Comparison of ENCODE assay signal across 27 cellular contexts in genomic region chr13:78258304-78258703, GRCh38.
"Had no signal": no experiment of that assay in that cellular context is flagged by ENCODE, and none has a peak within 500 bp of the region (broad histone marks: within the 10 kb centered on the region; RNA-seq: fewer than 3 reads in every experiment).

No MANE protein-coding gene starts in this region.

- H3K4me1 ChIP-seq: esophagus muscularis mucosa, foreskin keratinocyte, gastroesophageal sphincter, heart left ventricle, parathyroid adenoma, right lobe of liver, suprapubic skin, upper lobe of right lung, uterus had no signal

- H3K4me3 ChIP-seq: coronary artery, esophagus muscularis mucosa, gastroesophageal sphincter, heart left ventricle, hepatocyte, lung, right lobe of liver, smooth muscle cell, suprapubic skin, transverse colon, upper lobe of right lung, uterus had no signal

- H3K79me2 ChIP-seq: hepatocyte, parathyroid adenoma had no signal

- H3K9ac ChIP-seq: parathyroid adenoma had no signal

- H3K27me3 ChIP-seq: esophagus muscularis mucosa, foreskin keratinocyte, gastroesophageal sphincter, heart left ventricle, hepatocyte, right lobe of liver, suprapubic skin, transverse colon, upper lobe of right lung, uterus had no signal

- H3K9me3 ChIP-seq: esophagus muscularis mucosa, right lobe of liver, suprapubic skin, uterus had no signal

- H3K27ac ChIP-seq: coronary artery, esophagus muscularis mucosa, foreskin keratinocyte, gastroesophageal sphincter, heart left ventricle, hepatocyte, parathyroid adenoma, right lobe of liver, suprapubic skin, transverse colon, upper lobe of right lung, uterus had no signal

- DNase-seq: dermis blood vessel endothelial cell; effector memory CD4-positive, alpha-beta T cell; foreskin keratinocyte; heart left ventricle; immature natural killer cell; islet precursor cell; kidney glomerular epithelial cell; natural killer cell; right lobe of liver; stimulated activated CD4-positive, alpha-beta T cell treated with anti-CD3 and anti-CD28 coated beads, Interleukin-12 subunit alpha, Interleukin-12 subunit beta, amount 100 ng/mL, for 4 hours; stimulated activated CD4-positive, alpha-beta T cell treated with anti-CD3 and anti-CD28 coated beads, Interleukin-1b, Interleukin-23, amount 100 ng/mL, for 48 hours; stimulated activated CD4-positive, alpha-beta T cell treated with anti-CD3 and anti-CD28 coated beads, Interleukin-4, amount 100 ng/mL, for 1 hour; stimulated activated CD8-positive, alpha-beta memory T cell treated with anti-CD3 and anti-CD28 coated beads, Interleukin-4, amount 100 ng/mL, for 48 hours; stimulated activated naive CD4-positive, alpha-beta T cell; stimulated activated naive CD8-positive, alpha-beta T cell treated with anti-CD3 and anti-CD28 coated beads, Interleukin-15, amount 100 ng/mL, for 72 hours; transverse colon; upper lobe of right lung; uterus had no signal

- H3K36me3 ChIP-seq: esophagus muscularis mucosa, gastroesophageal sphincter, heart left ventricle, right lobe of liver, suprapubic skin, transverse colon, upper lobe of right lung, uterus had no signal

- H3K4me2 ChIP-seq: hepatocyte, smooth muscle cell had no signal

- ATAC-seq: foreskin keratinocyte; gastroesophageal sphincter; heart left ventricle; left lobe of liver; natural killer cell; right lobe of liver; stimulated activated naive CD8-positive, alpha-beta T cell treated with anti-CD3 and anti-CD28 coated beads, Interleukin-15, amount 100 ng/mL, for 72 hours; upper lobe of right lung had no signal
